16 cellular contexts compared by ENCODE assay signal in the genomic region with DNA sequence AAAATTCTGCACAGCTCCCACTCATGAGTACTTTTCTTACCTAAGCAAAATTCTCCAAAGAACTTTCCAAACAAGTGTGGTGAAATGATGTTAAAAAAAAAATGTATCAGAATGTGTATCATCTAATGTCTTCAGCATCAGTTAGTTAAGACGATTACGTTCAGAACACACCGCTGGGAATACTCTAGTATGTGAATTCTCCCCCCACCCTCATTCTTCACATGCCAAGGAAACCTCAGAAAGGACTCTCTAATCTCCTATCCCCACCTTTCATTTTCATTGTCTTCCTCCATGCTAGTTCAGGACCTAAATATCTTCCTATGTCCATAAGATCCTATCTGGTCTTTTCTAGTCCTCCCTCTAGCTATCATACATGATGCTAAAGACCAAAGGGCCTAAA. TPM values are rescaled to one million over a fixed set of nuclear protein-coding genes. Genes with fewer than 3 reads are reported as not detected.
A peak's percentile ranks its signal among the peaks of the same experiment; 100 is the strongest.
DNase-seq lines count a peak whose midpoint lies in the region; ATAC-seq and TF ChIP-seq lines count a peak whose summit lies in the region.
"Had no signal": no experiment of that assay in that cellular context is flagged by ENCODE, and none has a peak within 500 bp of the region (broad histone marks: within the 10 kb centered on the region; RNA-seq: fewer than 3 reads in every experiment).

No MANE protein-coding gene starts in this region.

- H3K4me3 Mint-ChIP-seq in WTC11: no peak overlapping the region

- H3K9me3 ChIP-seq in A673 (ENCODE audit: low read depth, low read length, poor library complexity, severe bottlenecking): no peaks in the 10 kb centered on the region

- no peaks in the 10 kb centered on the region for H3K27me3 Mint-ChIP-seq in WTC11 (ENCODE audit: low read depth)

- H3K27ac Mint-ChIP-seq in WTC11: no peak overlapping the region

- H3K9me3 Mint-ChIP-seq in WTC11: no peaks in the 10 kb centered on the region

- H3K36me3 ChIP-seq in A673 (ENCODE audit: insufficient read depth, low read length, poor library complexity, severe bottlenecking): no peaks in the 10 kb centered on the region

- POLR2A ChIA-PET in WTC11 (lab: Charles Lee): no interaction called here
- POLR2A ChIA-PET in A673 (lab: Charles Lee; ENCODE audit: low non-redundant PET): no interaction called here

- BruUV-seq in A673 (replicated peaks; lab: Mats Ljungman, UMichigan): no TSS peak

- CTCF ChIA-PET in WTC11 (lab: Charles Lee): no interaction called here
- CTCF ChIA-PET in A673 (lab: Charles Lee): no interaction called here

- H3K36me3 Mint-ChIP-seq in WTC11: no peaks in the 10 kb centered on the region

- DNase-seq in WTC11 (ENCODE audit: low spot score) (no peak), choroid plexus epithelial cell (ENCODE audit: low read depth) (peak; percentile 66), iris pigment epithelial cell (ENCODE audit: low read depth) (peak; percentile 42), substantia nigra (lab: John Stamatoyannopoulos, UW) (no peak), A673 (ENCODE audit: low spot score) (no peak), pons (ENCODE audit: low spot score) (no peak)
- DNase-seq: COR-L47, DMS153, Karpas-422, MM.1S, NCI-H1105, NCI-H1694 treated with DMSO at 0.1 percent for 48 hours, NCI-H446 treated with DMSO at 0.1 percent for 48 hours, SHP77 treated with DMSO at 0.1 percent for 48 hours had no signal

- no peaks in the 10 kb centered on the region for H3K27me3 ChIP-seq in A673 (replicated peaks; ENCODE audit: insufficient read depth, low read depth, low read length, poor library complexity)

- peak overlapping the region; percentile 75 for H3K27ac ChIP-seq in substantia nigra (ENCODE audit: low read depth, low read length, poor library complexity, severe bottlenecking)
- H3K27ac ChIP-seq in A673 (ENCODE audit: low read depth, low read length, poor library complexity, severe bottlenecking): no peak overlapping the region
- H3K27ac ChIP-seq: C4-2B had no signal

- no peak overlapping the region for H3K4me3 ChIP-seq in choroid plexus epithelial cell (ENCODE audit: low read depth, low read length)
- no peak overlapping the region for H3K4me3 ChIP-seq in A673 (ENCODE audit: low read depth, low read length, poor library complexity, severe bottlenecking)

- no peak for TF ChIP-seq CTCF in WTC11 (IDR thresholded peaks at IDR 0.05)
- TF ChIP-seq CTCF in choroid plexus epithelial cell (conservative IDR thresholded peaks at IDR 0.05; ENCODE audit: low read depth, low read length): no peak
- TF ChIP-seq CTCF in A673 (conservative IDR thresholded peaks at IDR 0.05; ENCODE audit: low read depth, low read length): no peak

- peaks cover 47% of the 10 kb centered on the region for H3K4me1 Mint-ChIP-seq in WTC11

- ATAC-seq in WTC11: peak; percentile 51
- ATAC-seq in HG02938 (IDR thresholded peaks at IDR 0.05; ENCODE audit: unreplicated experiment): no peak

- H3K4me1 ChIP-seq in A673 (ENCODE audit: insufficient read depth, low read length, poor library complexity, severe bottlenecking): no peaks in the 10 kb centered on the region

- intact Hi-C loops in A673 (cut with micrococcal nuclease; ENCODE audit: unreplicated experiment): no loop called here

TF ChIP-seq in WTC11, 78 proteins besides CTCF, POLR2A, EP300 and RAD21:
- TF ChIP-seq, protein P1, sequence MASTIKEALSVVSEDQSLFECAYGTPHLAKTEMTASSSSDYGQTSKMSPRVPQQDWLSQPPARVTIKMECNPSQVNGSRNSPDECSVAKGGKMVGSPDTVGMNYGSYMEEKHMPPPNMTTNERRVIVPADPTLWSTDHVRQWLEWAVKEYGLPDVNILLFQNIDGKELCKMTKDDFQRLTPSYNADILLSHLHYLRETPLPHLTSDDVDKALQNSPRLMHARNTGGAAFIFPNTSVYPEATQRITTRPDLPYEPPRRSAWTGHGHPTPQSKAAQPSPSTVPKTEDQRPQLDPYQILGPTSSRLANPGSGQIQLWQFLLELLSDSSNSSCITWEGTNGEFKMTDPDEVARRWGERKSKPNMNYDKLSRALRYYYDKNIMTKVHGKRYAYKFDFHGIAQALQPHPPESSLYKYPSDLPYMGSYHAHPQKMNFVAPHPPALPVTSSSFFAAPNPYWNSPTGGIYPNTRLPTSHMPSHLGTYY (CRISPR knock-in tag; IDR thresholded peaks at IDR 0.05): no peak
- TF ChIP-seq NFE2L1 (CRISPR knock-in tag; IDR thresholded peaks at IDR 0.05): no peak

RNA-seq across cellular contexts. Expression of gene RYBP, which starts 55.6 kb away (rescaled TPM):
- total RNA-seq in WTC11 (2021): 20.0 to 21.4 TPM (median 20.0 TPM) in 3 replicates
- 6.7 and 7.5 TPM in 2 replicates for total RNA-seq in A673 (2021)

Comparison
In these comparisons a context has a peak if more than half of its experiments do, and no peak if none do; other contexts are left out.
1. DNase-seq: peak in choroid plexus epithelial cell (single experiment) and iris pigment epithelial cell (single experiment); none in WTC11 (single experiment), substantia nigra (0 of 49), A673 (single experiment) and pons (single experiment).